Comparison of ENCODE assay signal across 8 cellular contexts in genomic region chr5:96963267-96963666, GRCh38. TPM values are rescaled to one million over a fixed set of nuclear protein-coding genes. Genes with fewer than 3 reads are reported as not detected.
DNase-seq lines count a peak whose midpoint lies in the region; ATAC-seq and TF ChIP-seq lines count a peak whose summit lies in the region.

No MANE protein-coding gene starts in this region.

- POLR2A ChIA-PET in WTC11 (lab: Charles Lee) = no interaction called here

- DNase-seq in AG10803 (ENCODE audit: low read depth) (peak; percentile 79), WTC11 (ENCODE audit: low spot score) (no peak), Right ventricle myocardium superior (peak; percentile 65), stromal cell of bone marrow (ENCODE audit: low read depth) (peak; percentile 96), HuH-7.5 (ENCODE audit: low spot score) (no peak)

- H3K4me1 Mint-ChIP-seq in WTC11 = peaks cover 5% of the 10 kb centered on the region

- ATAC-seq in GM18873 (IDR thresholded peaks at IDR 0.05; ENCODE audit: low FRiP score, unreplicated experiment) = peak; percentile 58
- ATAC-seq in HG03442 (IDR thresholded peaks at IDR 0.05; ENCODE audit: unreplicated experiment) = peak; percentile 71
- no peak for ATAC-seq in WTC11
- peak; percentile 88 for ATAC-seq in Right ventricle myocardium superior (ENCODE audit: poor library complexity)
- ATAC-seq in GM18520 (IDR thresholded peaks at IDR 0.05; ENCODE audit: unreplicated experiment) = no peak

- CTCF ChIA-PET in WTC11 (lab: Charles Lee) = interaction anchor here (0.7 to 1.3 kb wide), 2 partner anchors 10 to 27 kb away, joined by 3 read pairs; partner anchors contain the start of gene LNPEP

- peaks cover 4% of the 10 kb centered on the region; the same call in 1 of the 2 replicates for H3K9me3 Mint-ChIP-seq in WTC11

- intact Hi-C loops in Right ventricle myocardium superior (cut with DNase I) = no loop called here

- no peaks in the 10 kb centered on the region for H3K36me3 Mint-ChIP-seq in WTC11

- no peak overlapping the region for H3K4me3 ChIP-seq in AG10803 (ENCODE audit: low read length)

- TF ChIP-seq CTCF in AG10803 (conservative IDR thresholded peaks at IDR 0.05; ENCODE audit: low read length) (no peak), WTC11 (IDR thresholded peaks at IDR 0.05) (no peak)

- no peak overlapping the region for H3K4me3 Mint-ChIP-seq in WTC11

- 0 out of 2 replicates have a peak overlapping the region, but pooled peaks have one; percentile 41 for H3K27ac Mint-ChIP-seq in WTC11

- H3K27me3 Mint-ChIP-seq in WTC11 (ENCODE audit: low read depth) = no peaks in the 10 kb centered on the region

TF ChIP-seq in WTC11, 78 proteins besides CTCF, POLR2A, EP300 and RAD21 (continues in another document):
- TF ChIP-seq MYBL2 (CRISPR knock-in tag; IDR thresholded peaks at IDR 0.05) (no peak), EMX1 (CRISPR knock-in tag; IDR thresholded peaks at IDR 0.05) (no peak), KAT7 (CRISPR knock-in tag; IDR thresholded peaks at IDR 0.05; ENCODE audit: borderline replicate concordance) (no peak), GTF2I (CRISPR knock-in tag; conservative IDR thresholded peaks at IDR 0.05) (no peak), IRF1 (CRISPR knock-in tag; IDR thresholded peaks at IDR 0.05) (no peak), GABPB1 (CRISPR knock-in tag; IDR thresholded peaks at IDR 0.05) (no peak), NR2C2 (CRISPR knock-in tag; IDR thresholded peaks at IDR 0.05) (no peak), TCF7 (CRISPR knock-in tag; IDR thresholded peaks at IDR 0.05; ENCODE audit: low read depth) (no peak), JUN (CRISPR knock-in tag; IDR thresholded peaks at IDR 0.05) (no peak), ZNF232 (CRISPR knock-in tag; IDR thresholded peaks at IDR 0.05) (no peak)
- TF ChIP-seq, protein P1, sequence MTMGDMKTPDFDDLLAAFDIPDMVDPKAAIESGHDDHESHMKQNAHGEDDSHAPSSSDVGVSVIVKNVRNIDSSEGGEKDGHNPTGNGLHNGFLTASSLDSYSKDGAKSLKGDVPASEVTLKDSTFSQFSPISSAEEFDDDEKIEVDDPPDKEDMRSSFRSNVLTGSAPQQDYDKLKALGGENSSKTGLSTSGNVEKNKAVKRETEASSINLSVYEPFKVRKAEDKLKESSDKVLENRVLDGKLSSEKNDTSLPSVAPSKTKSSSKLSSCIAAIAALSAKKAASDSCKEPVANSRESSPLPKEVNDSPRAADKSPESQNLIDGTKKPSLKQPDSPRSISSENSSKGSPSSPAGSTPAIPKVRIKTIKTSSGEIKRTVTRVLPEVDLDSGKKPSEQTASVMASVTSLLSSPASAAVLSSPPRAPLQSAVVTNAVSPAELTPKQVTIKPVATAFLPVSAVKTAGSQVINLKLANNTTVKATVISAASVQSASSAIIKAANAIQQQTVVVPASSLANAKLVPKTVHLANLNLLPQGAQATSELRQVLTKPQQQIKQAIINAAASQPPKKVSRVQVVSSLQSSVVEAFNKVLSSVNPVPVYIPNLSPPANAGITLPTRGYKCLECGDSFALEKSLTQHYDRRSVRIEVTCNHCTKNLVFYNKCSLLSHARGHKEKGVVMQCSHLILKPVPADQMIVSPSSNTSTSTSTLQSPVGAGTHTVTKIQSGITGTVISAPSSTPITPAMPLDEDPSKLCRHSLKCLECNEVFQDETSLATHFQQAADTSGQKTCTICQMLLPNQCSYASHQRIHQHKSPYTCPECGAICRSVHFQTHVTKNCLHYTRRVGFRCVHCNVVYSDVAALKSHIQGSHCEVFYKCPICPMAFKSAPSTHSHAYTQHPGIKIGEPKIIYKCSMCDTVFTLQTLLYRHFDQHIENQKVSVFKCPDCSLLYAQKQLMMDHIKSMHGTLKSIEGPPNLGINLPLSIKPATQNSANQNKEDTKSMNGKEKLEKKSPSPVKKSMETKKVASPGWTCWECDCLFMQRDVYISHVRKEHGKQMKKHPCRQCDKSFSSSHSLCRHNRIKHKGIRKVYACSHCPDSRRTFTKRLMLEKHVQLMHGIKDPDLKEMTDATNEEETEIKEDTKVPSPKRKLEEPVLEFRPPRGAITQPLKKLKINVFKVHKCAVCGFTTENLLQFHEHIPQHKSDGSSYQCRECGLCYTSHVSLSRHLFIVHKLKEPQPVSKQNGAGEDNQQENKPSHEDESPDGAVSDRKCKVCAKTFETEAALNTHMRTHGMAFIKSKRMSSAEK (CRISPR knock-in tag; IDR thresholded peaks at IDR 0.05; ENCODE audit: borderline replicate concordance) = no peak
- TF ChIP-seq, protein P2, sequence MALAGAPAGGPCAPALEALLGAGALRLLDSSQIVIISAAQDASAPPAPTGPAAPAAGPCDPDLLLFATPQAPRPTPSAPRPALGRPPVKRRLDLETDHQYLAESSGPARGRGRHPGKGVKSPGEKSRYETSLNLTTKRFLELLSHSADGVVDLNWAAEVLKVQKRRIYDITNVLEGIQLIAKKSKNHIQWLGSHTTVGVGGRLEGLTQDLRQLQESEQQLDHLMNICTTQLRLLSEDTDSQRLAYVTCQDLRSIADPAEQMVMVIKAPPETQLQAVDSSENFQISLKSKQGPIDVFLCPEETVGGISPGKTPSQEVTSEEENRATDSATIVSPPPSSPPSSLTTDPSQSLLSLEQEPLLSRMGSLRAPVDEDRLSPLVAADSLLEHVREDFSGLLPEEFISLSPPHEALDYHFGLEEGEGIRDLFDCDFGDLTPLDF (CRISPR knock-in tag; IDR thresholded peaks at IDR 0.05) = no peak
- TF ChIP-seq, protein P3, sequence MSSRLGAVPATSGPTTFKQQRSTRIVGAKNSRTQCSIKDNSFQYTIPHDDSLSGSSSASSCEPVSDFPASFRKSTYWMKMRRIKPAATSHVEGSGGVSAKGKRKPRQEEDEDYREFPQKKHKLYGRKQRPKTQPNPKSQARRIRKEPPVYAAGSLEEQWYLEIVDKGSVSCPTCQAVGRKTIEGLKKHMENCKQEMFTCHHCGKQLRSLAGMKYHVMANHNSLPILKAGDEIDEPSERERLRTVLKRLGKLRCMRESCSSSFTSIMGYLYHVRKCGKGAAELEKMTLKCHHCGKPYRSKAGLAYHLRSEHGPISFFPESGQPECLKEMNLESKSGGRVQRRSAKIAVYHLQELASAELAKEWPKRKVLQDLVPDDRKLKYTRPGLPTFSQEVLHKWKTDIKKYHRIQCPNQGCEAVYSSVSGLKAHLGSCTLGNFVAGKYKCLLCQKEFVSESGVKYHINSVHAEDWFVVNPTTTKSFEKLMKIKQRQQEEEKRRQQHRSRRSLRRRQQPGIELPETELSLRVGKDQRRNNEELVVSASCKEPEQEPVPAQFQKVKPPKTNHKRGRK (CRISPR knock-in tag; IDR thresholded peaks at IDR 0.05; ENCODE audit: borderline replicate concordance) = no peak
- TF ChIP-seq, protein P4, sequence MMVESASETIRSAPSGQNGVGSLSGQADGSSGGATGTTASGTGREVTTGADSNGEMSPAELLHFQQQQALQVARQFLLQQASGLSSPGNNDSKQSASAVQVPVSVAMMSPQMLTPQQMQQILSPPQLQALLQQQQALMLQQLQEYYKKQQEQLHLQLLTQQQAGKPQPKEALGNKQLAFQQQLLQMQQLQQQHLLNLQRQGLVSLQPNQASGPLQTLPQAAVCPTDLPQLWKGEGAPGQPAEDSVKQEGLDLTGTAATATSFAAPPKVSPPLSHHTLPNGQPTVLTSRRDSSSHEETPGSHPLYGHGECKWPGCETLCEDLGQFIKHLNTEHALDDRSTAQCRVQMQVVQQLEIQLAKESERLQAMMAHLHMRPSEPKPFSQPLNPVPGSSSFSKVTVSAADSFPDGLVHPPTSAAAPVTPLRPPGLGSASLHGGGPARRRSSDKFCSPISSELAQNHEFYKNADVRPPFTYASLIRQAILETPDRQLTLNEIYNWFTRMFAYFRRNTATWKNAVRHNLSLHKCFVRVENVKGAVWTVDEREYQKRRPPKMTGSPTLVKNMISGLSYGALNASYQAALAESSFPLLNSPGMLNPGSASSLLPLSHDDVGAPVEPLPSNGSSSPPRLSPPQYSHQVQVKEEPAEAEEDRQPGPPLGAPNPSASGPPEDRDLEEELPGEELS (CRISPR knock-in tag; IDR thresholded peaks at IDR 0.05) = no peak
- TF ChIP-seq, protein P5, sequence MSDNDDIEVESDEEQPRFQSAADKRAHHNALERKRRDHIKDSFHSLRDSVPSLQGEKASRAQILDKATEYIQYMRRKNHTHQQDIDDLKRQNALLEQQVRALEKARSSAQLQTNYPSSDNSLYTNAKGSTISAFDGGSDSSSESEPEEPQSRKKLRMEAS (CRISPR knock-in tag; IDR thresholded peaks at IDR 0.05) = no peak
- TF ChIP-seq, protein P6, sequence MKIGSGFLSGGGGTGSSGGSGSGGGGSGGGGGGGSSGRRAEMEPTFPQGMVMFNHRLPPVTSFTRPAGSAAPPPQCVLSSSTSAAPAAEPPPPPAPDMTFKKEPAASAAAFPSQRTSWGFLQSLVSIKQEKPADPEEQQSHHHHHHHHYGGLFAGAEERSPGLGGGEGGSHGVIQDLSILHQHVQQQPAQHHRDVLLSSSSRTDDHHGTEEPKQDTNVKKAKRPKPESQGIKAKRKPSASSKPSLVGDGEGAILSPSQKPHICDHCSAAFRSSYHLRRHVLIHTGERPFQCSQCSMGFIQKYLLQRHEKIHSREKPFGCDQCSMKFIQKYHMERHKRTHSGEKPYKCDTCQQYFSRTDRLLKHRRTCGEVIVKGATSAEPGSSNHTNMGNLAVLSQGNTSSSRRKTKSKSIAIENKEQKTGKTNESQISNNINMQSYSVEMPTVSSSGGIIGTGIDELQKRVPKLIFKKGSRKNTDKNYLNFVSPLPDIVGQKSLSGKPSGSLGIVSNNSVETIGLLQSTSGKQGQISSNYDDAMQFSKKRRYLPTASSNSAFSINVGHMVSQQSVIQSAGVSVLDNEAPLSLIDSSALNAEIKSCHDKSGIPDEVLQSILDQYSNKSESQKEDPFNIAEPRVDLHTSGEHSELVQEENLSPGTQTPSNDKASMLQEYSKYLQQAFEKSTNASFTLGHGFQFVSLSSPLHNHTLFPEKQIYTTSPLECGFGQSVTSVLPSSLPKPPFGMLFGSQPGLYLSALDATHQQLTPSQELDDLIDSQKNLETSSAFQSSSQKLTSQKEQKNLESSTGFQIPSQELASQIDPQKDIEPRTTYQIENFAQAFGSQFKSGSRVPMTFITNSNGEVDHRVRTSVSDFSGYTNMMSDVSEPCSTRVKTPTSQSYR (CRISPR knock-in tag; IDR thresholded peaks at IDR 0.05) = no peak

RNA-seq across cellular contexts. Expression of gene LNPEP, which starts 27.4 kb away (rescaled TPM):
- total RNA-seq in WTC11 (2021) = 4.7 to 6.4 TPM (median 5.2 TPM) in 3 replicates
- total RNA-seq in Right ventricle myocardium superior = 44.4 TPM

Comparison
In these comparisons a context has a peak if more than half of its experiments do, and no peak if none do; other contexts are left out.
1. DNase-seq: peak in AG10803 (single experiment), Right ventricle myocardium superior (single experiment) and stromal cell of bone marrow (single experiment); none in WTC11 (single experiment) and HuH-7.5 (single experiment).
2. ATAC-seq: peak in GM18873 (single experiment), HG03442 (single experiment) and Right ventricle myocardium superior (single experiment); none in WTC11 (single experiment) and GM18520 (single experiment).